Comparison of ENCODE assay signal across 28 cellular contexts in genomic region chr6:74466572-74466971, GRCh38.
"Had no signal": no experiment of that assay in that cellular context is flagged by ENCODE, and none has a peak within 500 bp of the region (broad histone marks: within the 10 kb centered on the region; RNA-seq: fewer than 3 reads in every experiment).

No MANE protein-coding gene starts in this region.

- H3K36me3 ChIP-seq: neutrophil, pancreas, right lobe of liver, sigmoid colon, suprapubic skin, tibial artery, transverse colon, upper lobe of right lung, uterus had no signal

- H3K36me3 Mint-ChIP-seq: stimulated activated memory B cell treated with anti-CD40 and anti-IgM and Interleukin-4, amounts not matched to agents 10 μg/mL and 1 μg/mL and 100 μg/mL, for 72 hours; type B pancreatic cell had no signal

- H3K27me3 ChIP-seq: neutrophil, pancreas, right lobe of liver, sigmoid colon, suprapubic skin, testis, tibial artery, transverse colon, upper lobe of right lung, uterus had no signal

- ATAC-seq: naive thymus-derived CD8-positive, alpha-beta T cell; natural killer cell treated with Interleukin-12 subunit alpha and Interleukin-12 subunit beta and Interleukin-15 and Interleukin-18, amount 100 ng/mL, for 72 hours; pancreas; psoas muscle; right cardiac atrium; right lobe of liver; stimulated activated naive CD8-positive, alpha-beta T cell treated with anti-CD3 and anti-CD28 coated beads, Interleukin-15, amount 100 ng/mL, for 72 hours; stimulated activated naive CD8-positive, alpha-beta T cell treated with anti-CD3 and anti-CD28 coated beads, Interleukin-15, Interleukin-2, amounts not matched to agents 100 U/mL and 50 U/mL, for 24 hours had no signal

- H3K4me3 Mint-ChIP-seq: naive thymus-derived CD8-positive, alpha-beta T cell; natural killer cell treated with Interleukin-12 subunit alpha and Interleukin-12 subunit beta and Interleukin-15 and Interleukin-18, amount 100 ng/mL, for 72 hours; nephron progenitor cell; neural crest cell; stimulated activated memory B cell treated with anti-CD40 and anti-IgM and Interleukin-4, amounts not matched to agents 10 μg/mL and 1 μg/mL and 100 μg/mL, for 72 hours; stimulated activated naive CD8-positive, alpha-beta T cell treated with anti-CD3 and anti-CD28 coated beads, Interleukin-15, amount 100 ng/mL, for 72 hours; type B pancreatic cell had no signal

- H3K27me3 Mint-ChIP-seq: natural killer cell treated with Interleukin-12 subunit alpha and Interleukin-12 subunit beta and Interleukin-15 and Interleukin-18, amount 100 ng/mL, for 72 hours; stimulated activated memory B cell treated with anti-CD40 and anti-IgM and Interleukin-4, amounts not matched to agents 10 μg/mL and 1 μg/mL and 100 μg/mL, for 72 hours; stimulated activated naive CD8-positive, alpha-beta T cell treated with anti-CD3 and anti-CD28 coated beads, Interleukin-15, amount 100 ng/mL, for 72 hours had no signal

- H3K4me1 ChIP-seq: pancreas, psoas muscle, right lobe of liver, sigmoid colon, suprapubic skin, testis, tibial artery, transverse colon, upper lobe of right lung, uterus had no signal

- FAIRE-seq: pancreas, small intestine had no signal

- H3K27ac ChIP-seq: neutrophil, pancreas, psoas muscle, right lobe of liver, sigmoid colon, suprapubic skin, testis, tibial artery, transverse colon, upper lobe of right lung, uterus had no signal

- H3K9me3 ChIP-seq: neutrophil, pancreas, psoas muscle, right lobe of liver, sigmoid colon, suprapubic skin, testis, tibial artery, transverse colon, upper lobe of right lung, uterus had no signal

- H3K4me1 Mint-ChIP-seq: naive thymus-derived CD8-positive, alpha-beta T cell; nephron progenitor cell; stimulated activated memory B cell treated with anti-CD40 and anti-IgM and Interleukin-4, amounts not matched to agents 10 μg/mL and 1 μg/mL and 100 μg/mL, for 72 hours; stimulated activated naive CD8-positive, alpha-beta T cell treated with anti-CD3 and anti-CD28 coated beads, Interleukin-15, amount 100 ng/mL, for 72 hours had no signal

- H3K27ac Mint-ChIP-seq: naive thymus-derived CD8-positive, alpha-beta T cell; natural killer cell treated with Interleukin-12 subunit alpha and Interleukin-12 subunit beta and Interleukin-15 and Interleukin-18, amount 100 ng/mL, for 72 hours; nephron progenitor cell; stimulated activated memory B cell treated with anti-CD40 and anti-IgM and Interleukin-4, amounts not matched to agents 10 μg/mL and 1 μg/mL and 100 μg/mL, for 72 hours; stimulated activated naive CD8-positive, alpha-beta T cell treated with anti-CD3 and anti-CD28 coated beads, Interleukin-15, amount 100 ng/mL, for 72 hours; type B pancreatic cell had no signal

- H3K4me3 ChIP-seq: pancreas, psoas muscle, right lobe of liver, sigmoid colon, suprapubic skin, testis, tibial artery, transverse colon, upper lobe of right lung, uterus had no signal

- DNase-seq: naive thymus-derived CD8-positive, alpha-beta T cell; nephron progenitor cell; nucleus accumbens; pancreas; psoas muscle; right cardiac atrium; right lobe of liver; sigmoid colon; small intestine; stimulated activated CD4-positive, alpha-beta T cell treated with anti-CD3 and anti-CD28 coated beads, Interleukin-15, amount 100 ng/mL, for 24 hours; stimulated activated CD4-positive, alpha-beta T cell treated with anti-CD3 and anti-CD28 coated beads, Interleukin-2, amount 100 ng/mL, for 24 hours; stimulated activated CD4-positive, alpha-beta T cell treated with anti-CD3 and anti-CD28 coated beads, Interleukin-2, amount 100 ng/mL, for 48 hours; stimulated activated CD4-positive, alpha-beta T cell treated with anti-CD3 and anti-CD28 coated beads, Interleukin-4, amount 100 ng/mL, for 24 hours; stimulated activated naive CD4-positive, alpha-beta T cell; stimulated activated naive CD8-positive, alpha-beta T cell treated with anti-CD3 and anti-CD28 coated beads, Interleukin-15, amount 100 ng/mL, for 72 hours; stimulated activated naive CD8-positive, alpha-beta T cell treated with anti-CD3 and anti-CD28 coated beads, Interleukin-15, Interleukin-2, amounts not matched to agents 100 U/mL and 50 U/mL, for 24 hours; substantia nigra; testis; tibial artery; transverse colon; upper lobe of right lung; uterus had no signal
